In the genomic region with DNA sequence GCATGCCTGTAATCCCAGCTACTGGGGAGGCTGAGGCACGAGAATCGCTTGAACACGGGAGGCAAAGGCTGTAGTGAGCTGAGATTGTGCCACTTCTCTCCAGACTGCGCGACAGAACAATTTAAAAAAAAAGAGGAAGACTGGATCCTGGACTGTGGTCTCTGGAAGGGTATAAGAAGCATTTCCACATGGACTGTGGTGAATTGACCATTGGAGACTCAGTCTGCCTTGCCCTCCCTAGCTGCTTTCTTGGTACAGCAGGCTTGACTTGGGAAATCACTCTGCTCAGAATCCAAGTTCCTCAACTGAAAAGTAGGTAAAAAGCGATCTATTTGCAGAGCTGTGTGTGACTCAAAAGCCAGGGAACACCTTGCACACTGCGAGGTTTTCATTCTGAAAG, we compare ENCODE assay signal across 10 cellular contexts. TPM values are rescaled to one million over a fixed set of nuclear protein-coding genes. Genes with fewer than 3 reads are reported as not detected.
DNase-seq lines count a peak whose midpoint lies in the region; ATAC-seq, FAIRE-seq and TF ChIP-seq lines count a peak whose summit lies in the region.
"Had no signal": no experiment of that assay in that cellular context is flagged by ENCODE, and none has a peak within 500 bp of the region (broad histone marks: within the 10 kb centered on the region; RNA-seq: fewer than 3 reads in every experiment).

No MANE protein-coding gene starts in this region.

- H3K27ac ChIP-seq in 22Rv1: peak overlapping the region; percentile 76; the same call in 1 of the 2 replicates

- in situ Hi-C loops in ACHN (cut with HindIII; ENCODE audit: low pct_ligation_motif_present, low pct_unique_long_range_greater_than_20kb, low sequenced_read_pairs): no loop called here

- peak overlapping the region; percentile 99 for H3K4me3 Mint-ChIP-seq in activated CD8-positive, alpha-beta T cell treated with anti-CD3 and anti-CD28 coated beads for 36 hours
- peak overlapping the region in 7 of 8 donors; percentile 9 to 97 (median 94) for H3K4me3 Mint-ChIP-seq in naive B cell

- POLR2A ChIA-PET in activated CD8-positive, alpha-beta T cell treated with anti-CD3 and anti-CD28 coated beads for 36 hours (lab: Charles Lee): interaction anchor here (0.6 to 2.1 kb wide), 6 partner anchors 22 to 130 kb away, joined by 3 to 6 read pairs (median 4); no protein-coding TSS in a partner anchor

- no peak for TF ChIP-seq CTCF in 22Rv1 (IDR thresholded peaks at IDR 0.05)
- TF ChIP-seq CTCF in activated CD8-positive, alpha-beta T cell treated with anti-CD3 and anti-CD28 coated beads for 36 hours (IDR thresholded peaks at IDR 0.05): no peak

- ATAC-seq in activated CD8-positive, alpha-beta T cell treated with anti-CD3 and anti-CD28 coated beads for 36 hours: no peak
- no peak for ATAC-seq in naive B cell (ENCODE audit: low read depth in 2 of 2)

- FAIRE-seq in urothelium cell line (lab: Jason Lieb, UNC): no peak

- DNase-seq in GF-D8 (lab: John Stamatoyannopoulos, UW): peak; percentile 15
- no peak for DNase-seq in activated CD8-positive, alpha-beta T cell treated with anti-CD3 and anti-CD28 coated beads for 36 hours
- no peak for DNase-seq in naive B cell
- DNase-seq in globus pallidus (ENCODE audit: low spot score): no peak
- DNase-seq in urothelium cell line (ENCODE audit: low spot score): no peak
- no peak for DNase-seq in ACHN
- no peak for DNase-seq in dedifferentiated amniotic fluid mesenchymal stem cell (ENCODE audit: extremely low spot score)
- DNase-seq: amniotic stem cell had no signal

- peak overlapping the region; percentile 97 for H3K27ac Mint-ChIP-seq in activated CD8-positive, alpha-beta T cell treated with anti-CD3 and anti-CD28 coated beads for 36 hours
- H3K27ac Mint-ChIP-seq in naive B cell: peak overlapping the region in 5 of 6 donors; percentile 51 to 100 (median 99)

- intact Hi-C loops in activated CD8-positive, alpha-beta T cell treated with anti-CD3 and anti-CD28 coated beads for 36 hours (cut with micrococcal nuclease): no loop called here

- H3K27me3 Mint-ChIP-seq in activated CD8-positive, alpha-beta T cell treated with anti-CD3 and anti-CD28 coated beads for 36 hours: no peaks in the 10 kb centered on the region
- no peaks in the 10 kb centered on the region for H3K27me3 Mint-ChIP-seq in naive B cell

- no peaks in the 10 kb centered on the region for H3K9me3 Mint-ChIP-seq in activated CD8-positive, alpha-beta T cell treated with anti-CD3 and anti-CD28 coated beads for 36 hours
- no peaks in the 10 kb centered on the region for H3K9me3 Mint-ChIP-seq in naive B cell
- H3K9me3 Mint-ChIP-seq: endodermal cell had no signal

- H3K4me1 Mint-ChIP-seq in activated CD8-positive, alpha-beta T cell treated with anti-CD3 and anti-CD28 coated beads for 36 hours (ENCODE audit: low read depth): peaks cover 40% of the 10 kb centered on the region
- peaks cover 18 to 34% (median 29%) of the 10 kb centered on the region in 3 donors for H3K4me1 Mint-ChIP-seq in naive B cell

- CTCF ChIA-PET in activated CD8-positive, alpha-beta T cell treated with anti-CD3 and anti-CD28 coated beads for 36 hours (lab: Charles Lee): interaction anchor here (1.0 to 3.4 kb wide), 26 partner anchors 7 to 208 kb away, joined by 3 to 23 read pairs (median 4); partner anchors contain the start of genes ANKS3, CORO7 and DNAAF8

- H3K36me3 Mint-ChIP-seq in activated CD8-positive, alpha-beta T cell treated with anti-CD3 and anti-CD28 coated beads for 36 hours (ENCODE audit: low read depth): peaks cover 16% of the 10 kb centered on the region
- no peaks in the 10 kb centered on the region for H3K36me3 Mint-ChIP-seq in naive B cell

RNA-seq across cellular contexts. Expression of gene MGRN1, which starts 1.0 kb away (rescaled TPM):
- 10 to 100 TPM; 67.6 to 70.8 TPM for total RNA-seq in activated CD8-positive, alpha-beta T cell treated with anti-CD3 and anti-CD28 coated beads for 36 hours
- polyA plus RNA-seq in naive B cell (ENCODE audit: low read depth in 6 of 6): 10 to 100 TPM in 1 of 6 donors, 1 to 10 TPM in 5; 3.9 to 10.6 (median 6.6) TPM

RNA-seq across cellular contexts. Expression of gene UBALD1, which starts 8.9 kb away (rescaled TPM):
- total RNA-seq in activated CD8-positive, alpha-beta T cell treated with anti-CD3 and anti-CD28 coated beads for 36 hours: 10 to 100 TPM; 12.2 to 13.4 TPM
- polyA plus RNA-seq in naive B cell (ENCODE audit: low read depth in 6 of 6): 1 to 10 TPM; 2.6 to 7.5 (median 5.0) TPM
